7 cellular contexts compared by ENCODE assay signal in genomic region chr1:1318131-1318652, GRCh38. TPM values are rescaled to one million over a fixed set of nuclear protein-coding genes. Genes with fewer than 3 reads are reported as not detected.
DNase-seq lines count a peak whose midpoint lies in the region; ATAC-seq and TF ChIP-seq lines count a peak whose summit lies in the region.
"Had no signal": no experiment of that assay in that cellular context is flagged by ENCODE, and none has a peak within 500 bp of the region (broad histone marks: within the 10 kb centered on the region; RNA-seq: fewer than 3 reads in every experiment).

No MANE protein-coding gene starts in this region.

- no peak overlapping the region for H3K4me3 ChIP-seq in lower leg skin (ENCODE audit: low read depth, poor library complexity, severe bottlenecking)

- H3K27me3 Mint-ChIP-seq in immature natural killer cell (ENCODE audit: low read depth in 3 of 3) = peaks cover 0 to 2% (median 0%) of the 10 kb centered on the region in 3 donors
- H3K27me3 Mint-ChIP-seq: naive B cell had no signal

- no peak overlapping the region for H3K4me3 Mint-ChIP-seq in immature natural killer cell

- peaks cover 16 to 20% of the 10 kb centered on the region in 2 donors for H3K4me1 Mint-ChIP-seq in immature natural killer cell

- ATAC-seq in HG03342 (IDR thresholded peaks at IDR 0.05; ENCODE audit: unreplicated experiment) = no peak

- TF ChIP-seq POLR2A in lower leg skin (IDR thresholded peaks at IDR 0.05) = no peak

- 40 to 50% methylated on average over 9 of the region's 9 CpGs for WGBS in lower leg skin, 2 donors

- H3K27ac Mint-ChIP-seq in immature natural killer cell = no peak overlapping the region

- peaks cover 0 to 4% (median 0%) of the 10 kb centered on the region in 3 donors for H3K36me3 Mint-ChIP-seq in immature natural killer cell
- H3K36me3 Mint-ChIP-seq: naive B cell had no signal

- no peaks in the 10 kb centered on the region for H3K9me3 Mint-ChIP-seq in immature natural killer cell
- H3K9me3 Mint-ChIP-seq: naive B cell had no signal

- TF ChIP-seq CTCF in lower leg skin (IDR thresholded peaks at IDR 0.05) = no peak

- intact Hi-C loops in lower leg skin (cut with DNase I; ENCODE audit: low total_unique reads) = no loop called here

- DNase-seq in ELF-1 (ENCODE audit: low read depth, low spot score) (peak; percentile 47), T1000 (lab: John Stamatoyannopoulos, UW) (peak; percentile 82), lower leg skin (ENCODE audit: low spot score in 2 of 2) (peak; percentile 85 to 94), immature natural killer cell (no peak), NCI-H146 treated with DMSO at 0.1 percent for 48 hours (lab: John Stamatoyannopoulos, UW; ENCODE audit: unreplicated experiment) (no peak)
- DNase-seq: naive B cell had no signal

RNA-seq across cellular contexts. Expression of gene INTS11, which starts 6.3 kb away (rescaled TPM):
- total RNA-seq in lower leg skin = 100 to 1,000 TPM; 101 to 185 (median 105) TPM
- 10 to 100 TPM; 62.1 to 68.8 (median 67.5) TPM for polyA plus RNA-seq in immature natural killer cell

RNA-seq across cellular contexts. Expression of gene CPTP, which starts 6.4 kb away (rescaled TPM):
- 10 to 100 TPM; 51.0 to 62.9 (median 57.4) TPM for total RNA-seq in lower leg skin
- 10 to 100 TPM in 2 of 3 donors, 1 to 10 TPM in 1; 9.2 to 23.7 (median 10.5) TPM for polyA plus RNA-seq in immature natural killer cell

RNA-seq across cellular contexts. Expression of gene PUSL1, which starts 9.8 kb away (rescaled TPM):
- 10 to 100 TPM; 42.3 to 62.1 (median 53.7) TPM for total RNA-seq in lower leg skin
- 10 to 100 TPM; 17.3 to 25.4 (median 18.9) TPM for polyA plus RNA-seq in immature natural killer cell

RNA-seq across cellular contexts. Expression of gene ACAP3, which starts 10.5 kb away (rescaled TPM):
- 100 to 1,000 TPM in 3 of 4 donors, 10 to 100 TPM in 1; 98.8 to 189 (median 115) TPM for total RNA-seq in lower leg skin
- 1 to 10 TPM; 1.4 to 7.0 (median 4.6) TPM for polyA plus RNA-seq in immature natural killer cell

RNA-seq across cellular contexts. Expression of gene TAS1R3, which starts 12.9 kb away (rescaled TPM):
- 1 to 10 TPM in 2 of 4 donors, under 1 TPM in 2; 0.38 to 1.4 (median 0.79) TPM for total RNA-seq in lower leg skin
- under 1 TPM in 1 of 3 donors, not detected in 2; 0.08 TPM for polyA plus RNA-seq in immature natural killer cell

Comparison
In these comparisons a context has a peak if more than half of its experiments do, and no peak if none do; other contexts are left out.
1. DNase-seq: peak in ELF-1 (single experiment), T1000 (single experiment) and lower leg skin (2 of 2); none in immature natural killer cell (0 of 3) and NCI-H146 treated with DMSO at 0.1 percent for 48 hours (single experiment).